Comparison of ENCODE assay signal across 17 cellular contexts in genomic region chr2:95275601-95276243, GRCh38. TPM values are rescaled to one million over a fixed set of nuclear protein-coding genes. Genes with fewer than 3 reads are reported as not detected.
A peak's percentile ranks its signal among the peaks of the same experiment; 100 is the strongest.
DNase-seq lines count a peak whose midpoint lies in the region; ATAC-seq and TF ChIP-seq lines count a peak whose summit lies in the region.
"Had no signal": no experiment of that assay in that cellular context is flagged by ENCODE, and none has a peak within 500 bp of the region (broad histone marks: within the 10 kb centered on the region; RNA-seq: fewer than 3 reads in every experiment).

No MANE protein-coding gene starts in this region.

- no peaks in the 10 kb centered on the region for H3K9me3 ChIP-seq in effector memory CD4-positive, alpha-beta T cell (ENCODE audit: control insufficient read depth, low read length)

- no peak for TF ChIP-seq CTCF in VCaP (conservative IDR thresholded peaks at IDR 0.05)

- H3K36me3 ChIP-seq in effector memory CD4-positive, alpha-beta T cell (ENCODE audit: control insufficient read depth, insufficient read depth, low read length), result no peaks in the 10 kb centered on the region

- no peaks in the 10 kb centered on the region for H3K27me3 ChIP-seq in effector memory CD4-positive, alpha-beta T cell (replicated peaks; ENCODE audit: control insufficient read depth, insufficient read depth, low read length, poor library complexity, severe bottlenecking)

- ATAC-seq in left colon (peak; percentile 50), GM21381 (IDR thresholded peaks at IDR 0.05; ENCODE audit: unreplicated experiment) (no peak), HG03439 (IDR thresholded peaks at IDR 0.05; ENCODE audit: unreplicated experiment) (no peak)
- ATAC-seq: K562; stimulated activated memory B cell treated with anti-CD40 and anti-IgM and Interleukin-4, amounts not matched to agents 10 μg/mL and 1 μg/mL and 100 μg/mL, for 72 hours had no signal

- DNase-seq in HT-29 (ENCODE audit: low spot score), result peak; percentile 35
- DNase-seq in left colon, result peak; percentile 41 to 58
- no peak for DNase-seq in NCI-H2227 treated with DMSO at 0.1 percent for 48 hours (lab: John Stamatoyannopoulos, UW)
- no peak for DNase-seq in effector memory CD4-positive, alpha-beta T cell
- DNase-seq: activated CD4-positive, alpha-beta T cell treated with anti-CD3 and anti-CD28 coated beads for 48 hours; activated T-cell treated with anti-CD3 and anti-CD28 coated beads, Interleukin-2, amount 50 U/mL, for 48 hours; CD4-positive, CD25-positive, alpha-beta regulatory T cell; foreskin fibroblast; NCI-H1417 treated with DMSO at 0.1 percent for 48 hours; NCI-H510A had no signal

- H3K27ac ChIP-seq in VCaP, result peak overlapping the region; percentile 93
- H3K27ac ChIP-seq in skin epidermis, result peak overlapping the region; percentile 56 to 90 (median 81)
- no peak overlapping the region for H3K27ac ChIP-seq in effector memory CD4-positive, alpha-beta T cell (ENCODE audit: insufficient read depth, low read length, poor library complexity, severe bottlenecking)

- H3K4me3 ChIP-seq in skin epidermis, result peak overlapping the region; percentile 23 to 52 (median 36)
- H3K4me3 ChIP-seq in effector memory CD4-positive, alpha-beta T cell (ENCODE audit: insufficient read depth, low read depth, low read length, poor library complexity, severe bottlenecking), result no peak overlapping the region
- H3K4me3 ChIP-seq: K562 had no signal

- intact Hi-C loops in left colon (cut with DNase I, micrococcal nuclease), result no loop called here

- no peaks in the 10 kb centered on the region for H3K4me1 ChIP-seq in effector memory CD4-positive, alpha-beta T cell (ENCODE audit: control insufficient read depth, insufficient read depth, low read length, poor library complexity, severe bottlenecking)

RNA-seq across cellular contexts. Expression of gene PROM2, which starts 1.5 kb away (rescaled TPM):
- total RNA-seq in HT-29 (2014; rRNA removed; shearing (Covaris generic)), result 72.2 and 75.5 TPM in 2 replicates
- total RNA-seq in left colon, result 10 to 100 TPM; 32.9 to 39.9 TPM
- total RNA-seq: K562 had no signal

RNA-seq across cellular contexts. Expression of gene KCNIP3, which starts 21.4 kb away (rescaled TPM):
- total RNA-seq in HT-29 (2014; rRNA removed; shearing (Covaris generic)), result 0.74 and 1.1 TPM in 2 replicates
- 1 to 10 TPM; 3.0 to 4.7 TPM for total RNA-seq in left colon
- total RNA-seq: CD4-positive, CD25-positive, alpha-beta regulatory T cell; G401 had no signal

Comparison
In these comparisons a context has a peak if more than half of its experiments do, and no peak if none do; other contexts are left out.
1. DNase-seq: peak in HT-29 (single experiment) and left colon (2 of 2); none in NCI-H2227 treated with DMSO at 0.1 percent for 48 hours (single experiment) and effector memory CD4-positive, alpha-beta T cell (0 of 3).